Comparison of ENCODE assay signal across 1 cellular context in the genomic region with DNA sequence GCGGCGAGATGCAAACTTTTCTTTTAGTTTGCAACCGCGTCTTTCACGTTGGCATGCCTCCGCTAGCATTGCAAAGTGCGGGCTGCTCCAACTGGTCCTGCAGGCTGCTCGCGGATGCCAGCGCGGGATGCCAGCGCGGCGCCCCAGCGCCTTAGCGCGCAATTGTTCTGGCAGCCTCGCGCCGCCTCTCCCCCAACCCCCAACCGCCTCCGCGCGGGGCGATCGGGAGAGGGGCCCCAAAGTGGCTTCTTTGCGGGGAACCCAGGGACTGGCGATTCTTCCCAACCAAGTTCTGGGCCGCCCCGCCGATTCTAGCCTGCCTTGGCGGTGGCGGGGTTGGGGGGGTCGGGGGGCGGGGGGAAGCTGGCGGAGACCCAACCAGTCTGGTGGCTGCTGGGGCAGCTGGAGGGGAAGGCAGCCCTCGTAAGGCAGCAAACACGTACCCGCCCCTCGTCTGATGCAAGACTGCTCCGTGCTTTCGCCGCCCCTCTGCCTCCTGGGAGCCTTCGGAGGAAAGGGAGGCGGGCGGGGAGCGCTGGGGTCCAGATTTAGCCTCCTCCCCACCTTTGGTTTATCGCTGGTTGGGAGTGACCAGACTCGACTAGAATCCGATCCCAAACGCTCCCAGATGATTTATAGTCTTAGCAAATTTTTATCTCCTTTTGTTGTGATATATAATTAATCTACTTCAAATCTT.
TF ChIP-seq lines count a peak whose summit lies in the region.

No MANE protein-coding gene starts in this region.

TF ChIP-seq in K562, 482 proteins besides CTCF, POLR2A, EP300 and RAD21 (continued from another document and continues in another):
- TF ChIP-seq TFE3 (CRISPR knock-in tag; IDR thresholded peaks at IDR 0.05) = no peak
- no peak for TF ChIP-seq TCFL5 (CRISPR knock-in tag; conservative IDR thresholded peaks at IDR 0.05)
- TF ChIP-seq NCOA2 (IDR thresholded peaks at IDR 0.05; ENCODE audit: partially characterized antibody in 2 of 2) = no peak
- no peak for TF ChIP-seq POLR3A (IDR thresholded peaks at IDR 0.05; ENCODE audit: borderline replicate concordance, extremely low read depth, insufficient read depth, insufficient read length)
- no peak for TF ChIP-seq BRCA1 (IDR thresholded peaks at IDR 0.05)
- TF ChIP-seq BRCA1 (CRISPR knock-in tag; IDR thresholded peaks at IDR 0.05) = no peak
- TF ChIP-seq SREBF2 (CRISPR knock-in tag; IDR thresholded peaks at IDR 0.05) = no peak
- TF ChIP-seq, protein P1, sequence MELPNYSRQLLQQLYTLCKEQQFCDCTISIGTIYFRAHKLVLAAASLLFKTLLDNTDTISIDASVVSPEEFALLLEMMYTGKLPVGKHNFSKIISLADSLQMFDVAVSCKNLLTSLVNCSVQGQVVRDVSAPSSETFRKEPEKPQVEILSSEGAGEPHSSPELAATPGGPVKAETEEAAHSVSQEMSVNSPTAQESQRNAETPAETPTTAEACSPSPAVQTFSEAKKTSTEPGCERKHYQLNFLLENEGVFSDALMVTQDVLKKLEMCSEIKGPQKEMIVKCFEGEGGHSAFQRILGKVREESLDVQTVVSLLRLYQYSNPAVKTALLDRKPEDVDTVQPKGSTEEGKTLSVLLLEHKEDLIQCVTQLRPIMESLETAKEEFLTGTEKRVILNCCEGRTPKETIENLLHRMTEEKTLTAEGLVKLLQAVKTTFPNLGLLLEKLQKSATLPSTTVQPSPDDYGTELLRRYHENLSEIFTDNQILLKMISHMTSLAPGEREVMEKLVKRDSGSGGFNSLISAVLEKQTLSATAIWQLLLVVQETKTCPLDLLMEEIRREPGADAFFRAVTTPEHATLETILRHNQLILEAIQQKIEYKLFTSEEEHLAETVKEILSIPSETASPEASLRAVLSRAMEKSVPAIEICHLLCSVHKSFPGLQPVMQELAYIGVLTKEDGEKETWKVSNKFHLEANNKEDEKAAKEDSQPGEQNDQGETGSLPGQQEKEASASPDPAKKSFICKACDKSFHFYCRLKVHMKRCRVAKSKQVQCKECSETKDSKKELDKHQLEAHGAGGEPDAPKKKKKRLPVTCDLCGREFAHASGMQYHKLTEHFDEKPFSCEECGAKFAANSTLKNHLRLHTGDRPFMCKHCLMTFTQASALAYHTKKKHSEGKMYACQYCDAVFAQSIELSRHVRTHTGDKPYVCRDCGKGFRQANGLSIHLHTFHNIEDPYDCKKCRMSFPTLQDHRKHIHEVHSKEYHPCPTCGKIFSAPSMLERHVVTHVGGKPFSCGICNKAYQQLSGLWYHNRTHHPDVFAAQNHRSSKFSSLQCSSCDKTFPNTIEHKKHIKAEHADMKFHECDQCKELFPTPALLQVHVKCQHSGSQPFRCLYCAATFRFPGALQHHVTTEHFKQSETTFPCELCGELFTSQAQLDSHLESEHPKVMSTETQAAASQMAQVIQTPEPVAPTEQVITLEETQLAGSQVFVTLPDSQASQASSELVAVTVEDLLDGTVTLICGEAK (IDR thresholded peaks at IDR 0.05) = no peak; the same call in 1 of the 2 replicates
- TF ChIP-seq, protein P1 (CRISPR knock-in tag; IDR thresholded peaks at IDR 0.05) = no peak
- TF ChIP-seq HDGF (IDR thresholded peaks at IDR 0.05) = no peak
- TF ChIP-seq ZNF165 (CRISPR knock-in tag; IDR thresholded peaks at IDR 0.05; ENCODE audit: borderline replicate concordance) = no peak
- no peak for TF ChIP-seq MYBL2 (IDR thresholded peaks at IDR 0.05; ENCODE audit: low read depth)
- no peak for TF ChIP-seq MYBL2 (CRISPR knock-in tag; IDR thresholded peaks at IDR 0.05; ENCODE audit: borderline replicate concordance)
- TF ChIP-seq STAG1 (CRISPR knock-in tag; IDR thresholded peaks at IDR 0.05; ENCODE audit: borderline replicate concordance) = no peak
- TF ChIP-seq NRF1 (conservative IDR thresholded peaks at IDR 0.05 in 1 of 2, IDR thresholded peaks at IDR 0.05 in 1 of 2) = no peak
- no peak for TF ChIP-seq ZNF354B (CRISPR knock-in tag; IDR thresholded peaks at IDR 0.05)
- TF ChIP-seq KDM4B (IDR thresholded peaks at IDR 0.05; ENCODE audit: borderline replicate concordance in 2 of 2, low read depth in 1 of 2) = no peak
- TF ChIP-seq GABPA (tag; conservative IDR thresholded peaks at IDR 0.05; ENCODE audit: low read depth) = no peak
- TF ChIP-seq, protein P2, sequence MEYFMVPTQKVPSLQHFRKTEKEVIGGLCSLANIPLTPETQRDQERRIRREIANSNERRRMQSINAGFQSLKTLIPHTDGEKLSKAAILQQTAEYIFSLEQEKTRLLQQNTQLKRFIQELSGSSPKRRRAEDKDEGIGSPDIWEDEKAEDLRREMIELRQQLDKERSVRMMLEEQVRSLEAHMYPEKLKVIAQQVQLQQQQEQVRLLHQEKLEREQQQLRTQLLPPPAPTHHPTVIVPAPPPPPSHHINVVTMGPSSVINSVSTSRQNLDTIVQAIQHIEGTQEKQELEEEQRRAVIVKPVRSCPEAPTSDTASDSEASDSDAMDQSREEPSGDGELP (CRISPR knock-in tag; IDR thresholded peaks at IDR 0.05; ENCODE audit: borderline replicate concordance) = peak; percentile 79
- no peak for TF ChIP-seq CLOCK (CRISPR knock-in tag; IDR thresholded peaks at IDR 0.05; ENCODE audit: borderline replicate concordance)
- no peak for TF ChIP-seq ARHGAP35 (IDR thresholded peaks at IDR 0.05; ENCODE audit: partially characterized antibody)
- no peak for TF ChIP-seq DPF2 (IDR thresholded peaks at IDR 0.05)
- TF ChIP-seq SOX6 (IDR thresholded peaks at IDR 0.05) = no peak
- TF ChIP-seq EP400 (IDR thresholded peaks at IDR 0.05) = peak; percentile 76
- TF ChIP-seq, protein P3, sequence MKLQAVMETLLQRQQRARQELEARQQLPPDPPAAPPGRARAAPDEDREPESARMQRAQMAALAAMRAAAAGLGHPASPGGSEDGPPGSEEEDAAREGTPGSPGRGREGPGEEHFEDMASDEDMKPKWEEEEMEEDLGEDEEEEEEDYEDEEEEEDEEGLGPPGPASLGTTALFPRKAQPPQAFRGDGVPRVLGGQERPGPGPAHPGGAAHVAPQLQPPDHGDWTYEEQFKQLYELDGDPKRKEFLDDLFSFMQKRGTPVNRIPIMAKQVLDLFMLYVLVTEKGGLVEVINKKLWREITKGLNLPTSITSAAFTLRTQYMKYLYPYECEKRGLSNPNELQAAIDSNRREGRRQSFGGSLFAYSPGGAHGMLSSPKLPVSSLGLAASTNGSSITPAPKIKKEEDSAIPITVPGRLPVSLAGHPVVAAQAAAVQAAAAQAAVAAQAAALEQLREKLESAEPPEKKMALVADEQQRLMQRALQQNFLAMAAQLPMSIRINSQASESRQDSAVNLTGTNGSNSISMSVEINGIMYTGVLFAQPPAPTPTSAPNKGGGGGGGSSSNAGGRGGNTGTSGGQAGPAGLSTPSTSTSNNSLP (IDR thresholded peaks at IDR 0.05; ENCODE audit: borderline replicate concordance, low read depth, low read length) = peak; percentile 11; the same call in 1 of the 2 replicates
- no peak for TF ChIP-seq U2AF1 (optimal IDR thresholded peaks at IDR 0.05; ENCODE audit: low read depth, low read length)
- no peak for TF ChIP-seq NCOA6 (IDR thresholded peaks at IDR 0.05)
- TF ChIP-seq U2AF2 (optimal IDR thresholded peaks at IDR 0.05; ENCODE audit: low read depth, low read length) = no peak
- TF ChIP-seq ZZZ3 (IDR thresholded peaks at IDR 0.05) = no peak
- TF ChIP-seq NCOR1 (IDR thresholded peaks at IDR 0.05) = no peak
- TF ChIP-seq, protein P4, sequence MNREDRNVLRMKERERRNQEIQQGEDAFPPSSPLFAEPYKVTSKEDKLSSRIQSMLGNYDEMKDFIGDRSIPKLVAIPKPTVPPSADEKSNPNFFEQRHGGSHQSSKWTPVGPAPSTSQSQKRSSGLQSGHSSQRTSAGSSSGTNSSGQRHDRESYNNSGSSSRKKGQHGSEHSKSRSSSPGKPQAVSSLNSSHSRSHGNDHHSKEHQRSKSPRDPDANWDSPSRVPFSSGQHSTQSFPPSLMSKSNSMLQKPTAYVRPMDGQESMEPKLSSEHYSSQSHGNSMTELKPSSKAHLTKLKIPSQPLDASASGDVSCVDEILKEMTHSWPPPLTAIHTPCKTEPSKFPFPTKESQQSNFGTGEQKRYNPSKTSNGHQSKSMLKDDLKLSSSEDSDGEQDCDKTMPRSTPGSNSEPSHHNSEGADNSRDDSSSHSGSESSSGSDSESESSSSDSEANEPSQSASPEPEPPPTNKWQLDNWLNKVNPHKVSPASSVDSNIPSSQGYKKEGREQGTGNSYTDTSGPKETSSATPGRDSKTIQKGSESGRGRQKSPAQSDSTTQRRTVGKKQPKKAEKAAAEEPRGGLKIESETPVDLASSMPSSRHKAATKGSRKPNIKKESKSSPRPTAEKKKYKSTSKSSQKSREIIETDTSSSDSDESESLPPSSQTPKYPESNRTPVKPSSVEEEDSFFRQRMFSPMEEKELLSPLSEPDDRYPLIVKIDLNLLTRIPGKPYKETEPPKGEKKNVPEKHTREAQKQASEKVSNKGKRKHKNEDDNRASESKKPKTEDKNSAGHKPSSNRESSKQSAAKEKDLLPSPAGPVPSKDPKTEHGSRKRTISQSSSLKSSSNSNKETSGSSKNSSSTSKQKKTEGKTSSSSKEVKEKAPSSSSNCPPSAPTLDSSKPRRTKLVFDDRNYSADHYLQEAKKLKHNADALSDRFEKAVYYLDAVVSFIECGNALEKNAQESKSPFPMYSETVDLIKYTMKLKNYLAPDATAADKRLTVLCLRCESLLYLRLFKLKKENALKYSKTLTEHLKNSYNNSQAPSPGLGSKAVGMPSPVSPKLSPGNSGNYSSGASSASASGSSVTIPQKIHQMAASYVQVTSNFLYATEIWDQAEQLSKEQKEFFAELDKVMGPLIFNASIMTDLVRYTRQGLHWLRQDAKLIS (CRISPR knock-in tag; IDR thresholded peaks at IDR 0.05) = no peak
- TF ChIP-seq XRCC5 (IDR thresholded peaks at IDR 0.05; ENCODE audit: low read depth, low read length) = no peak
- TF ChIP-seq ZNF274 (IDR thresholded peaks at IDR 0.05; ENCODE audit: borderline replicate concordance, low read depth, low read length) = no peak
- TF ChIP-seq MAFF (IDR thresholded peaks at IDR 0.05; ENCODE audit: low read length) = no peak
- TF ChIP-seq ZNF785 (CRISPR knock-in tag; IDR thresholded peaks at IDR 0.05) = no peak
- peak; percentile 50 for TF ChIP-seq CREM (IDR thresholded peaks at IDR 0.05; ENCODE audit: low read depth)
- no peak for TF ChIP-seq ZNF77 (CRISPR knock-in tag; IDR thresholded peaks at IDR 0.05)
- TF ChIP-seq SUPT5H (IDR thresholded peaks at IDR 0.05) = no peak
- TF ChIP-seq GABPB1 (CRISPR knock-in tag; IDR thresholded peaks at IDR 0.05) = no peak
